Comparison of ENCODE assay signal across 3 cellular contexts in genomic region chr7:150305250-150305893, GRCh38. TPM values are rescaled to one million over a fixed set of nuclear protein-coding genes. Genes with fewer than 3 reads are reported as not detected.
"Had no signal": no experiment of that assay in that cellular context is flagged by ENCODE, and none has a peak within 500 bp of the region (broad histone marks: within the 10 kb centered on the region; RNA-seq: fewer than 3 reads in every experiment).

No MANE protein-coding gene starts in this region.

RNA-seq across cellular contexts. Expression of gene LRRC61, which starts 17.8 kb away (rescaled TPM):
- total RNA-seq: M059J, OCI-LY7, SJCRH30 had no signal

RNA-seq across cellular contexts. Expression of gene ACTR3C, which starts 18.0 kb away (rescaled TPM):
- total RNA-seq: M059J, OCI-LY7 had no signal

RNA-seq across cellular contexts. Expression of gene RARRES2, which starts 36.1 kb away (rescaled TPM):
- total RNA-seq: OCI-LY7 had no signal
